ENCODE assay signal across 8 cellular contexts in genomic region chrX:12978205-12979010, GRCh38. TPM values are rescaled to one million over a fixed set of nuclear protein-coding genes. Genes with fewer than 3 reads are reported as not detected.
DNase-seq lines count a peak whose midpoint lies in the region; ATAC-seq and TF ChIP-seq lines count a peak whose summit lies in the region.

No MANE protein-coding gene starts in this region.

- peak; percentile 60 for DNase-seq in NK-92 treated with Interleukin-12 subunit alpha and Interleukin-12 subunit beta, amount 100 ng/mL, for 24 hours (lab: John Stamatoyannopoulos, UW)
- DNase-seq in NK-92 (lab: John Stamatoyannopoulos, UW; ENCODE audit: unreplicated experiment) (no peak), OCI-M2 (lab: John Stamatoyannopoulos, UW; ENCODE audit: unreplicated experiment) (peak; percentile 37), foreskin fibroblast (peak; percentile 85 to 89), ovary (peak; percentile 36 to 55 (median 44)), GM19238 (ENCODE audit: insufficient read length, low spot score) (no peak)
- DNase-seq in activated effector memory CD4-positive, alpha-beta T cell treated with Interleukin-2 at 50 U/mL for 16 hours = peak; percentile 64

- TF ChIP-seq POLR2A in ovary (IDR thresholded peaks at IDR 0.05) = no peak

- intact Hi-C loops in ovary (cut with DNase I) = loop anchor here in 2 of 4 donors (10.0 kb wide), 3 partner anchors 116 to 506 kb away; no protein-coding TSS in a partner anchor

- 18 to 23% (median 20%) methylated on average over 13 of the region's 13 CpGs for WGBS in ovary, 3 donors

- no peaks in the 10 kb centered on the region for H3K36me3 ChIP-seq in ovary

- peak; percentile 57 for ATAC-seq in HG03064 (IDR thresholded peaks at IDR 0.05; ENCODE audit: low read depth, unreplicated experiment)

- no peak for TF ChIP-seq CTCF in foreskin fibroblast (IDR thresholded peaks at IDR 0.05; ENCODE audit: low read depth, low read length)
- no peak for TF ChIP-seq CTCF in ovary (IDR thresholded peaks at IDR 0.05)

- H3K4me3 ChIP-seq in foreskin fibroblast (ENCODE audit: low read depth in 1 of 2, low read length in 2 of 2) (peak overlapping the region; percentile 75 to 92), ovary (peak overlapping the region; percentile 54)

- H3K27me3 ChIP-seq in ovary = no peaks in the 10 kb centered on the region

- H3K9me3 ChIP-seq in ovary = no peaks in the 10 kb centered on the region

- no peak for TF ChIP-seq EP300 in ovary (IDR thresholded peaks at IDR 0.05)

- peak overlapping the region; percentile 51 to 78 for H3K27ac ChIP-seq in ovary

- H3K4me1 ChIP-seq in ovary (ENCODE audit: insufficient read depth) = peaks cover 1% of the 10 kb centered on the region

RNA-seq across cellular contexts. Expression of gene TMSB4X, which starts 3.5 kb away (rescaled TPM):
- total RNA-seq in ovary = 1,000 to 10,000 TPM; 1,993 to 2,559 (median 2,105) TPM
- polyA plus RNA-seq in ovary = 1,000 to 10,000 TPM; 3,725 to 5,006 TPM

Comparison
In these comparisons a context has a peak if more than half of its experiments do, and no peak if none do; other contexts are left out.
1. DNase-seq: peak in NK-92 treated with Interleukin-12 subunit alpha and Interleukin-12 subunit beta, amount 100 ng/mL, for 24 hours (single experiment), OCI-M2 (single experiment), activated effector memory CD4-positive, alpha-beta T cell treated with Interleukin-2 at 50 U/mL for 16 hours (single experiment), foreskin fibroblast (2 of 2) and ovary (5 of 5); none in NK-92 (single experiment) and GM19238 (single experiment).